ENCODE assay signal across 18 cellular contexts in genomic region chr3:2837893-2838292, GRCh38.
"Had no signal": no experiment of that assay in that cellular context is flagged by ENCODE, and none has a peak within 500 bp of the region (broad histone marks: within the 10 kb centered on the region; RNA-seq: fewer than 3 reads in every experiment).

No MANE protein-coding gene starts in this region.

- H3K9me3 ChIP-seq: heart right ventricle, right atrium auricular region, sigmoid colon, stomach, thoracic aorta, transverse colon had no signal

- H3K36me3 ChIP-seq: heart right ventricle, right atrium auricular region, sigmoid colon, stomach, thoracic aorta, transverse colon had no signal

- H3K4me3 ChIP-seq: coronary artery, heart right ventricle, right atrium auricular region, sigmoid colon, skin epidermis, stomach, thoracic aorta, transverse colon had no signal

- H3K9me3 Mint-ChIP-seq: naive thymus-derived CD4-positive, alpha-beta T cell had no signal

- H3K4me1 ChIP-seq: heart right ventricle, right atrium auricular region, sigmoid colon, stomach, transverse colon had no signal

- H3K4me3 Mint-ChIP-seq: naive thymus-derived CD4-positive, alpha-beta T cell; neural crest cell had no signal

- H3K27ac ChIP-seq: coronary artery, heart right ventricle, right atrium auricular region, sigmoid colon, skin epidermis, stomach, thoracic aorta, transverse colon had no signal

- H3K36me3 Mint-ChIP-seq: naive thymus-derived CD4-positive, alpha-beta T cell had no signal

- H3K27me3 ChIP-seq: heart right ventricle, right atrium auricular region, sigmoid colon, stomach, transverse colon had no signal

- DNase-seq: effector CD4-positive, alpha-beta T cell; heart right ventricle; hypothalamus; islet precursor cell; mammary epithelial cell; naive thymus-derived CD4-positive, alpha-beta T cell; sigmoid colon; stimulated activated naive CD4-positive, alpha-beta T cell; stomach; substantia nigra; transverse colon had no signal

- H3K27ac Mint-ChIP-seq: naive thymus-derived CD4-positive, alpha-beta T cell had no signal

- ATAC-seq: esophagus mucosa; left lobe of liver; naive thymus-derived CD4-positive, alpha-beta T cell had no signal

- H3K4me1 Mint-ChIP-seq: naive thymus-derived CD4-positive, alpha-beta T cell; neural crest cell had no signal
